ENCODE assay signal across 34 cellular contexts in the genomic region with DNA sequence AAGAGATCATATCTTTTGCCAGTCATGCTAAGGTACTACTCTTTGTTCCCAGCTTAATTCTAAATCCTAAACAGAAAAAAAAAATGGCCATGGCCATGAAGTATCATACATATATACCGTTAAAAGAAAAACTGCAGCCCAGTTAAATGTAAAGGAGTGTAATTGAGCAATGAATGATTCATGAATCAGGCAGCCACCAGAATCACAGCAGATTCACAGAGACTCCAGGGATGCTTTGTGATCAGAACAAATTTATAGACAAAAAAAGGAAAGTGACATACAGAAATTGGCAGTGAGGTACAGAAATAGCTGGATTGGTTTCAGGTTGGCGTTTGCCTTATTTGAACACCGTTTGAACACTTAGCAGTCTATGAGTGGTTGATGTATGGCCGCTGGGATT. TPM values are rescaled to one million over a fixed set of nuclear protein-coding genes. Genes with fewer than 3 reads are reported as not detected.
DNase-seq lines count a peak whose midpoint lies in the region; ATAC-seq, FAIRE-seq and TF ChIP-seq lines count a peak whose summit lies in the region.
"Had no signal": no experiment of that assay in that cellular context is flagged by ENCODE, and none has a peak within 500 bp of the region (broad histone marks: within the 10 kb centered on the region; RNA-seq: fewer than 3 reads in every experiment).

No MANE protein-coding gene starts in this region.

- H3K4me2 ChIP-seq in astrocyte (ENCODE audit: low read length) (peak overlapping the region; percentile 45), mesenchymal stem cell (ENCODE audit: low read length, poor library complexity, severe bottlenecking) (no peak overlapping the region)
- H3K4me2 ChIP-seq: A549 had no signal

- no peak overlapping the region for H2BK5ac ChIP-seq in mesenchymal stem cell (ENCODE audit: low read depth, low read length, poor library complexity, severe bottlenecking)

- 94% methylated on average over 4 of the region's 4 CpGs for WGBS in mesenchymal stem cell

- no peak for FAIRE-seq in astrocyte (lab: Jason Lieb, UNC)
- FAIRE-seq: A549, D721Med, HepG2 had no signal

- ATAC-seq in HG02885 (IDR thresholded peaks at IDR 0.05; ENCODE audit: poor library complexity, unreplicated experiment), result no peak
- no peak for ATAC-seq in HG03159 (IDR thresholded peaks at IDR 0.05; ENCODE audit: unreplicated experiment)
- ATAC-seq: A549; activated CD8-positive, alpha-beta memory T cell treated with anti-CD3 and anti-CD28 coated beads, Interleukin-2, amount 10 ng/mL, durations not matched to agents 7 days and 5 days; activated T-cell treated with anti-CD3 and anti-CD28 coated beads, Interleukin-2, amount 50 U/mL, for 72 hours; foreskin keratinocyte; heart left ventricle; HepG2; naive thymus-derived CD4-positive, alpha-beta T cell; stimulated activated memory B cell treated with anti-CD40 and anti-IgM and Interleukin-4, amounts not matched to agents 10 μg/mL and 1 μg/mL and 100 μg/mL, for 72 hours; T-cell; WTC11 had no signal

- no peaks in the 10 kb centered on the region for H4K20me1 ChIP-seq in astrocyte (ENCODE audit: insufficient read depth, low read length)

- no peaks in the 10 kb centered on the region for H3K36me3 ChIP-seq in astrocyte (ENCODE audit: insufficient read depth, low read length)
- H3K36me3 ChIP-seq in mesenchymal stem cell (ENCODE audit: control insufficient read depth in 1 of 2, insufficient read depth in 2 of 2, low read depth in 1 of 2, low read length in 2 of 2), result no peaks in the 10 kb centered on the region
- H3K36me3 ChIP-seq: colonic mucosa, heart left ventricle, left ventricle myocardium inferior, SJCRH30, transverse colon had no signal

- no peak overlapping the region for H3K14ac ChIP-seq in mesenchymal stem cell (ENCODE audit: low read length in 2 of 2)

- DNase-seq in EL (peak; percentile 53), HFFc6 (peak; percentile 39), astrocyte (ENCODE audit: low read depth) (peak; percentile 10), mesenchymal stem cell (peak; percentile 18), SHP77 (lab: John Stamatoyannopoulos, UW) (no peak)
- no peak for DNase-seq in activated CD4-positive, alpha-beta T cell treated with anti-CD3 and anti-CD28 coated beads, Interleukin-2, amount 50 U/mL, for 4 hours
- DNase-seq: activated CD4-positive, alpha-beta T cell treated with anti-CD3 and anti-CD28 coated beads, Interleukin-2, amount 10 ng/mL, durations not matched to agents 7 days and 5 days; activated CD8-positive, alpha-beta memory T cell treated with anti-CD3 and anti-CD28 coated beads, Interleukin-2, amount 10 ng/mL, durations not matched to agents 7 days and 5 days; activated naive CD4-positive, alpha-beta T cell; activated T-cell treated with anti-CD3 and anti-CD28 coated beads, Interleukin-2, amount 50 U/mL, for 72 hours; CD4-positive, alpha-beta T cell; colonic mucosa; DND-41; effector CD8-positive, alpha-beta T cell; erythroblast; H7; heart left ventricle; Karpas-422; left ventricle myocardium inferior; naive thymus-derived CD4-positive, alpha-beta T cell; NCI-H146; occipital lobe; SJCRH30; T-cell; transverse colon had no signal

- H2BK15ac ChIP-seq in mesenchymal stem cell (ENCODE audit: low read depth, poor library complexity, severe bottlenecking), result no peak overlapping the region

- no peak overlapping the region for H2BK120ac ChIP-seq in mesenchymal stem cell (ENCODE audit: low read depth, low read length)

- H3K27me3 ChIP-seq in astrocyte (ENCODE audit: insufficient read depth, low read length) (no peaks in the 10 kb centered on the region), mesenchymal stem cell (ENCODE audit: control insufficient read depth in 1 of 2, insufficient read depth in 1 of 2, low read length in 2 of 2) (no peaks in the 10 kb centered on the region)
- H3K27me3 ChIP-seq: colonic mucosa, foreskin keratinocyte, heart left ventricle, SJCRH30, transverse colon had no signal

- H3K27me3 Mint-ChIP-seq in HFFc6 (ENCODE audit: insufficient read depth), result no peaks in the 10 kb centered on the region
- no peaks in the 10 kb centered on the region for H3K27me3 Mint-ChIP-seq in astrocyte (ENCODE audit: low read depth, unreplicated experiment)
- H3K27me3 Mint-ChIP-seq: activated CD4-positive, alpha-beta T cell treated with anti-CD3 and anti-CD28 coated beads, Interleukin-2, amount 10 ng/mL, durations not matched to agents 7 days and 5 days; activated CD8-positive, alpha-beta memory T cell treated with anti-CD3 and anti-CD28 coated beads, Interleukin-2, amount 10 ng/mL, durations not matched to agents 7 days and 5 days; brain; CD4-positive, alpha-beta T cell; naive thymus-derived CD4-positive, alpha-beta T cell; stimulated activated memory B cell treated with anti-CD40 and anti-IgM and Interleukin-4, amounts not matched to agents 10 μg/mL and 1 μg/mL and 100 μg/mL, for 72 hours; T-cell had no signal

- H3K9me3 Mint-ChIP-seq in HFFc6 (no peaks in the 10 kb centered on the region), astrocyte (ENCODE audit: unreplicated experiment) (no peaks in the 10 kb centered on the region)
- H3K9me3 Mint-ChIP-seq: activated CD4-positive, alpha-beta T cell treated with anti-CD3 and anti-CD28 coated beads, Interleukin-2, amount 10 ng/mL, durations not matched to agents 7 days and 5 days had no signal

- no peaks in the 10 kb centered on the region for H3K79me1 ChIP-seq in mesenchymal stem cell (replicated peaks; ENCODE audit: low read length, poor library complexity, severe bottlenecking)

- H3K4ac ChIP-seq in mesenchymal stem cell (ENCODE audit: low read depth in 1 of 2, low read length in 2 of 2), result no peak overlapping the region

- no peaks in the 10 kb centered on the region for H3K79me2 ChIP-seq in astrocyte (ENCODE audit: insufficient read depth, low read length)

- H3K4me3 Mint-ChIP-seq in HFFc6 (0 out of 2 replicates have a peak overlapping the region, but pooled peaks have one; percentile 1), astrocyte (ENCODE audit: unreplicated experiment) (no peak overlapping the region)
- H3K4me3 Mint-ChIP-seq: activated CD4-positive, alpha-beta T cell treated with anti-CD3 and anti-CD28 coated beads, Interleukin-2, amount 10 ng/mL, durations not matched to agents 7 days and 5 days; activated CD8-positive, alpha-beta memory T cell treated with anti-CD3 and anti-CD28 coated beads, Interleukin-2, amount 10 ng/mL, durations not matched to agents 7 days and 5 days; activated T-cell treated with anti-CD3 and anti-CD28 coated beads, Interleukin-2, amount 50 U/mL, for 72 hours; brain; CD4-positive, alpha-beta T cell; naive thymus-derived CD4-positive, alpha-beta T cell; stimulated activated memory B cell treated with anti-CD40 and anti-IgM and Interleukin-4, amounts not matched to agents 10 μg/mL and 1 μg/mL and 100 μg/mL, for 72 hours; T-cell; WTC11 had no signal

- H3K9ac ChIP-seq in astrocyte (ENCODE audit: low read length), result peak overlapping the region; percentile 13
- H3K9ac ChIP-seq in mesenchymal stem cell (ENCODE audit: low read length), result no peak overlapping the region

- H3K4me3 ChIP-seq in astrocyte (ENCODE audit: insufficient read depth, low read depth, low read length), result no peak overlapping the region
- H3K4me3 ChIP-seq in mesenchymal stem cell (ENCODE audit: insufficient read depth in 1 of 2, low read depth in 1 of 2, low read length in 2 of 2), result no peak overlapping the region
- H3K4me3 ChIP-seq: A549, colonic mucosa, heart left ventricle, left ventricle myocardium inferior, SJCRH30, transverse colon had no signal

- H3K4me1 Mint-ChIP-seq in HFFc6 (ENCODE audit: low read depth) (peaks cover 40% of the 10 kb centered on the region), astrocyte (ENCODE audit: low read depth, unreplicated experiment) (peaks cover 32% of the 10 kb centered on the region)
- H3K4me1 Mint-ChIP-seq: activated CD4-positive, alpha-beta T cell treated with anti-CD3 and anti-CD28 coated beads, Interleukin-2, amount 10 ng/mL, durations not matched to agents 7 days and 5 days; activated CD8-positive, alpha-beta memory T cell treated with anti-CD3 and anti-CD28 coated beads, Interleukin-2, amount 10 ng/mL, durations not matched to agents 7 days and 5 days; naive thymus-derived CD4-positive, alpha-beta T cell; stimulated activated memory B cell treated with anti-CD40 and anti-IgM and Interleukin-4, amounts not matched to agents 10 μg/mL and 1 μg/mL and 100 μg/mL, for 72 hours; T-cell had no signal

- H3K9me3 ChIP-seq in astrocyte (ENCODE audit: insufficient read depth, low read depth, low read length), result no peaks in the 10 kb centered on the region
- H3K9me3 ChIP-seq in mesenchymal stem cell (ENCODE audit: control insufficient read depth, low read length), result no peaks in the 10 kb centered on the region
- H3K9me3 ChIP-seq: A549, colonic mucosa, heart left ventricle, left ventricle myocardium inferior, SJCRH30, transverse colon had no signal

- H4K91ac ChIP-seq in mesenchymal stem cell (ENCODE audit: low read length), result no peak overlapping the region

- peak overlapping the region; percentile 72 for H3K27ac ChIP-seq in astrocyte (ENCODE audit: low read depth, low read length)
- H3K27ac ChIP-seq in mesenchymal stem cell (ENCODE audit: low read length, poor library complexity, severe bottlenecking), result no peak overlapping the region
- H3K27ac ChIP-seq: A549, colonic mucosa, foreskin keratinocyte, heart left ventricle, left ventricle myocardium inferior, SJCRH30, transverse colon had no signal

- no peak overlapping the region for H4K8ac ChIP-seq in mesenchymal stem cell (ENCODE audit: low read length)

- TF ChIP-seq CTCF in HFFc6 (IDR thresholded peaks at IDR 0.05), result no peak
- no peak for TF ChIP-seq CTCF in astrocyte (IDR thresholded peaks at IDR 0.05; ENCODE audit: insufficient read depth, low read depth, low read length)

- no peak overlapping the region for H3K18ac ChIP-seq in mesenchymal stem cell (ENCODE audit: low read depth in 1 of 2, low read length in 2 of 2)

- H3K4me1 ChIP-seq in astrocyte (ENCODE audit: insufficient read depth, low read length) (peaks cover 25% of the 10 kb centered on the region), mesenchymal stem cell (ENCODE audit: control insufficient read depth, insufficient read depth, low read depth, low read length) (peaks cover 4% of the 10 kb centered on the region)
- H3K4me1 ChIP-seq: A549, colonic mucosa, foreskin keratinocyte, heart left ventricle, left ventricle myocardium inferior, SJCRH30, transverse colon had no signal

- H3K36me3 Mint-ChIP-seq in HFFc6 (ENCODE audit: low read depth), result no peaks in the 10 kb centered on the region; the same call in 1 of the 2 replicates
- H3K36me3 Mint-ChIP-seq in astrocyte (ENCODE audit: low read depth, unreplicated experiment), result no peaks in the 10 kb centered on the region
- H3K36me3 Mint-ChIP-seq: activated CD8-positive, alpha-beta memory T cell treated with anti-CD3 and anti-CD28 coated beads, Interleukin-2, amount 10 ng/mL, durations not matched to agents 7 days and 5 days; brain; naive thymus-derived CD4-positive, alpha-beta T cell; stimulated activated memory B cell treated with anti-CD40 and anti-IgM and Interleukin-4, amounts not matched to agents 10 μg/mL and 1 μg/mL and 100 μg/mL, for 72 hours; T-cell; WTC11 had no signal

- no peak overlapping the region for H2BK12ac ChIP-seq in mesenchymal stem cell (ENCODE audit: low read length in 2 of 2)

- H3K27ac Mint-ChIP-seq in HFFc6 (peak overlapping the region; percentile 96), astrocyte (ENCODE audit: unreplicated experiment) (peak overlapping the region; percentile 94)
- H3K27ac Mint-ChIP-seq: activated CD4-positive, alpha-beta T cell treated with anti-CD3 and anti-CD28 coated beads, Interleukin-2, amount 10 ng/mL, durations not matched to agents 7 days and 5 days; activated CD8-positive, alpha-beta memory T cell treated with anti-CD3 and anti-CD28 coated beads, Interleukin-2, amount 10 ng/mL, durations not matched to agents 7 days and 5 days; activated T-cell treated with anti-CD3 and anti-CD28 coated beads, Interleukin-2, amount 50 U/mL, for 72 hours; CD4-positive, alpha-beta T cell; naive thymus-derived CD4-positive, alpha-beta T cell; stimulated activated memory B cell treated with anti-CD40 and anti-IgM and Interleukin-4, amounts not matched to agents 10 μg/mL and 1 μg/mL and 100 μg/mL, for 72 hours; T-cell; WTC11 had no signal

- H3K23ac ChIP-seq in mesenchymal stem cell (ENCODE audit: low read length in 2 of 2), result no peak overlapping the region

- H2AK5ac ChIP-seq in mesenchymal stem cell (ENCODE audit: low read length, severe bottlenecking), result peak overlapping the region; percentile 31

- no peak overlapping the region for H2AFZ ChIP-seq in astrocyte (ENCODE audit: low read depth, low read length)
- no peak overlapping the region for H2AFZ ChIP-seq in mesenchymal stem cell (ENCODE audit: low read depth, low read length)

RNA-seq across cellular contexts. Expression of a gene that starts 42.1 kb away (rescaled TPM):
- total RNA-seq in HFFc6 (2021; fragmentation: NEBNext Ultra II Directional; extraction: Animal tissue kit (Norgen Biotek cat#: 25700)), result 100 to 1,000 TPM in 1 of 6 experiments, 10 to 100 TPM in 5; 71.5 to 112 (median 76.1) TPM
- 167 and 188 TPM in 2 replicates for total RNA-seq in astrocyte
- 55.8 TPM for polyA plus RNA-seq in mesenchymal stem cell (2013, experiment 1 of 2)
- 55.6 TPM for polyA plus RNA-seq in mesenchymal stem cell (2013, experiment 2 of 2)
- total RNA-seq: activated CD4-positive, alpha-beta T cell treated with anti-CD3 and anti-CD28 coated beads, Interleukin-2, amount 10 ng/mL, durations not matched to agents 7 days and 5 days; activated CD8-positive, alpha-beta memory T cell treated with anti-CD3 and anti-CD28 coated beads, Interleukin-2, amount 10 ng/mL, durations not matched to agents 7 days and 5 days; activated T-cell treated with anti-CD3 and anti-CD28 coated beads, Interleukin-2, amount 50 U/mL, for 72 hours; CD4-positive, alpha-beta T cell had no signal
- polyA plus RNA-seq: naive thymus-derived CD4-positive, alpha-beta T cell had no signal

Comparison
In these comparisons a context has a peak if more than half of its experiments do, and no peak if none do; other contexts are left out.
1. DNase-seq: peak in EL (single experiment), HFFc6 (single experiment), astrocyte (single experiment) and mesenchymal stem cell (single experiment); none in activated CD4-positive, alpha-beta T cell treated with anti-CD3 and anti-CD28 coated beads, Interleukin-2, amount 50 U/mL, for 4 hours (0 of 2) and SHP77 (0 of 2).